13 cellular contexts compared by ENCODE assay signal in the genomic region with DNA sequence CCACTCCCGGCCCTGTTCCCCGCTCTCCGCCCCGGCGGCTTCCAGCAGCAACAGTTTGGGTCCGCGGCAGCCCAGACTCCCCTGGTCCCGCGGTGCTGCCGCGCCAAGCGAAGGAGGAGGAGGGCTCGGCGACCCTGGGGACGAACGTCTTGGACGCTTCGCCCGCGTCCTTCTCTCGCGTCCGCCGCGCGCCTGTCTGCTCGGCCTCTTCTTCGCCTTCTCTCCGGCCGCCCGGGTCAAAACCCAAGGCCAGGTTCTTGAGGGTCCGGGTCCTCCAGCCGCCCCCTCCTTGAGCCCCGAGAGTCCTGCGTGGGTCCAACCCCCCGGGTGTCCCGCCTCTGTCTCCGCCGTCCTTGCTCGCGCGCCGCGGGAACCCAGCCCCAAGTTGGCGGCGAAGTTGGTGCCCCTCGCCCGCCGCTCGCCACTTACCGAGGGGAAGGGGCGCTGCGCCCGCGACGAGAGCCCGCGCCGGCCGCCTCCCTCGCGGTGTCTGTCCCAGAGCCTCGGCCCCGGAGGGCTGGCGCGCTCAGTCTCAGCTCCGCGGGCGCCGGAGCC. TPM values are rescaled to one million over a fixed set of nuclear protein-coding genes. Genes with fewer than 3 reads are reported as not detected.
DNase-seq lines count a peak whose midpoint lies in the region; ATAC-seq and TF ChIP-seq lines count a peak whose summit lies in the region.
"Had no signal": no experiment of that assay in that cellular context is flagged by ENCODE, and none has a peak within 500 bp of the region (broad histone marks: within the 10 kb centered on the region; RNA-seq: fewer than 3 reads in every experiment).

No MANE protein-coding gene starts in this region.

- TF ChIP-seq CTCF in esophagus squamous epithelium (IDR thresholded peaks at IDR 0.05), result no peak

- H3K4me1 ChIP-seq in NT2/D1 (ENCODE audit: insufficient read depth, insufficient read length) (peaks cover 18% of the 10 kb centered on the region), esophagus squamous epithelium (peaks cover 23 to 37% (median 27%) of the 10 kb centered on the region in 3 donors), rectal smooth muscle tissue (ENCODE audit: control insufficient read depth, insufficient read depth, low read length) (no peaks in the 10 kb centered on the region)

- no peak for TF ChIP-seq POLR2A in esophagus squamous epithelium (IDR thresholded peaks at IDR 0.05)

- H3K36me3 ChIP-seq in NT2/D1 (ENCODE audit: insufficient read depth, insufficient read length, low read length) (peaks cover 28% of the 10 kb centered on the region), esophagus squamous epithelium (peaks cover 0 to 26% (median 0%) of the 10 kb centered on the region in 3 donors), rectal smooth muscle tissue (ENCODE audit: control insufficient read depth, insufficient read depth, low read length) (no peaks in the 10 kb centered on the region)

- intact Hi-C loops in esophagus squamous epithelium (cut with DNase I), result loop anchor here (5.0 kb wide), 1 partner anchor 69 kb away; no protein-coding TSS in a partner anchor

- H3K27ac ChIP-seq in esophagus squamous epithelium (no peak overlapping the region), rectal smooth muscle tissue (ENCODE audit: low read depth, low read length) (no peak overlapping the region)

- DNase-seq in COLO668 (lab: John Stamatoyannopoulos, UW; ENCODE audit: unreplicated experiment) (peak; percentile 6), NT2/D1 (ENCODE audit: low read depth, low spot score) (no peak), esophagus squamous epithelium (lab: John Stamatoyannopoulos, UW) (no peak), T-helper 9 cell (no peak)
- DNase-seq: GF-D8, mammary epithelial cell, NCI-H1694, RPMI8226 had no signal

- peaks cover 54% of the 10 kb centered on the region for H3K27me3 ChIP-seq in NT2/D1 (ENCODE audit: insufficient read depth, insufficient read length)
- H3K27me3 ChIP-seq in esophagus squamous epithelium, result peaks cover 26 to 74% (median 30%) of the 10 kb centered on the region in 4 donors
- peaks cover 27% of the 10 kb centered on the region for H3K27me3 ChIP-seq in rectal smooth muscle tissue (ENCODE audit: control insufficient read depth, insufficient read depth, low read length)

- ATAC-seq in HG03442 (IDR thresholded peaks at IDR 0.05; ENCODE audit: unreplicated experiment), result no peak
- ATAC-seq in HG03159 (IDR thresholded peaks at IDR 0.05; ENCODE audit: unreplicated experiment), result no peak
- ATAC-seq in GM18873 (IDR thresholded peaks at IDR 0.05; ENCODE audit: low FRiP score, unreplicated experiment), result no peak
- ATAC-seq: activated CD4-positive, alpha-beta T cell treated with anti-CD3 and anti-CD28 coated beads for 36 hours had no signal

- WGBS in esophagus squamous epithelium, 2 donors, result 2% methylated on average over 9 of the region's 70 CpGs; no CpG with 5 or more reads in 1 of the 2 donors

- no peaks in the 10 kb centered on the region for H3K9me3 ChIP-seq in NT2/D1 (ENCODE audit: insufficient read depth, low read length)
- H3K9me3 ChIP-seq in esophagus squamous epithelium, result no peaks in the 10 kb centered on the region

- H3K9ac ChIP-seq in NT2/D1 (ENCODE audit: insufficient read length, low read depth) (peak overlapping the region; percentile 76), rectal smooth muscle tissue (ENCODE audit: low read length) (no peak overlapping the region)

- H3K4me3 ChIP-seq in NT2/D1 (ENCODE audit: insufficient read length, low read depth), result peak overlapping the region; percentile 30
- H3K4me3 ChIP-seq in esophagus squamous epithelium, result peak overlapping the region in 3 of 4 donors; percentile 10 to 60 (median 38)
- H3K4me3 ChIP-seq in rectal smooth muscle tissue (ENCODE audit: low read length), result peak overlapping the region; percentile 30

RNA-seq across cellular contexts. Expression of a gene that starts 1.4 kb away (rescaled TPM):
- total RNA-seq in esophagus squamous epithelium, result 1 to 10 TPM in 1 of 4 donors, under 1 TPM in 2, not detected in 1; 0.13 to 4.6 (median 0.19) TPM
- total RNA-seq: activated CD4-positive, alpha-beta T cell treated with anti-CD3 and anti-CD28 coated beads for 36 hours had no signal

RNA-seq across cellular contexts. Expression of a gene that starts 11.7 kb away (rescaled TPM):
- 10 to 100 TPM; 24.4 to 46.4 (median 32.4) TPM for total RNA-seq in esophagus squamous epithelium

RNA-seq across cellular contexts. Expression of a gene that starts 32.4 kb away (rescaled TPM):
- total RNA-seq in esophagus squamous epithelium, result 1 to 10 TPM in 2 of 4 donors, under 1 TPM in 2; 0.19 to 6.0 (median 1.9) TPM
- total RNA-seq: activated CD4-positive, alpha-beta T cell treated with anti-CD3 and anti-CD28 coated beads for 36 hours; mammary epithelial cell had no signal
